ENCODE assay signal across 8 cellular contexts in genomic region chr9:124503713-124504529, GRCh38. TPM values are rescaled to one million over a fixed set of nuclear protein-coding genes. Genes with fewer than 3 reads are reported as not detected.
A peak's percentile ranks its signal among the peaks of the same experiment; 100 is the strongest.
DNase-seq lines count a peak whose midpoint lies in the region; ATAC-seq and TF ChIP-seq lines count a peak whose summit lies in the region.
"Had no signal": no experiment of that assay in that cellular context is flagged by ENCODE, and none has a peak within 500 bp of the region (broad histone marks: within the 10 kb centered on the region; RNA-seq: fewer than 3 reads in every experiment).

No MANE protein-coding gene starts in this region.

- H3K36me3 ChIP-seq in CD8-positive, alpha-beta T cell (ENCODE audit: insufficient read depth, low read length) = no peaks in the 10 kb centered on the region
- no peaks in the 10 kb centered on the region for H3K36me3 ChIP-seq in colonic mucosa
- H3K36me3 ChIP-seq in osteoblast (ENCODE audit: insufficient read depth, low read length) = no peaks in the 10 kb centered on the region

- H3K4me3 Mint-ChIP-seq in CD8-positive, alpha-beta T cell = peak overlapping the region; percentile 85
- H3K4me3 Mint-ChIP-seq in HFFc6 = peak overlapping the region; percentile 42; the same call in 1 of the 2 replicates

- H2AFZ ChIP-seq in osteoblast (ENCODE audit: low read length) = no peak overlapping the region

- H3K9ac ChIP-seq in colonic mucosa (ENCODE audit: low read depth in 2 of 2, low read length in 2 of 2) = no peak overlapping the region

- DNase-seq in CD8-positive, alpha-beta T cell = no peak
- no peak for DNase-seq in HFFc6
- no peak for DNase-seq in colonic mucosa
- DNase-seq in osteoblast (ENCODE audit: insufficient read length, low spot score, missing footprints) = peak; percentile 90
- no peak for DNase-seq in NCI-H1417 treated with DMSO at 0.1 percent for 48 hours (lab: John Stamatoyannopoulos, UW)
- no peak for DNase-seq in stimulated activated CD4-positive, alpha-beta T cell treated with anti-CD3 and anti-CD28 coated beads, Interleukin-12 subunit alpha, Interleukin-12 subunit beta, amount 100 ng/mL, for 4 hours
- DNase-seq: activated CD4-positive, CD25-positive, alpha-beta regulatory T cell treated with anti-CD3 and anti-CD28 coated beads, Interleukin-2, amount 50 U/mL, for 72 hours had no signal

- peak overlapping the region; percentile 37 for H3K4me3 ChIP-seq in CD8-positive, alpha-beta T cell (ENCODE audit: low read depth, low read length)
- H3K4me3 ChIP-seq in colonic mucosa = peak overlapping the region; percentile 9
- no peak overlapping the region for H3K4me3 ChIP-seq in osteoblast (ENCODE audit: insufficient read depth, low read length)

- no peaks in the 10 kb centered on the region for H4K20me1 ChIP-seq in osteoblast (ENCODE audit: insufficient read depth, low read length)

- intact Hi-C loops in CD8-positive, alpha-beta T cell (cut with DNase I, micrococcal nuclease) = no loop called here
- intact Hi-C loops in colonic mucosa (cut with DNase I) = no loop called here

- H3K9me3 ChIP-seq in CD8-positive, alpha-beta T cell (ENCODE audit: low read length) = no peaks in the 10 kb centered on the region
- H3K9me3 ChIP-seq in colonic mucosa (no peaks in the 10 kb centered on the region), osteoblast (ENCODE audit: low read depth, low read length) (no peaks in the 10 kb centered on the region)

- H3K27me3 ChIP-seq in CD8-positive, alpha-beta T cell (ENCODE audit: insufficient read depth, low read length) = peaks cover 13% of the 10 kb centered on the region
- H3K27me3 ChIP-seq in colonic mucosa = peaks cover 44% of the 10 kb centered on the region
- peaks cover 61% of the 10 kb centered on the region for H3K27me3 ChIP-seq in osteoblast (ENCODE audit: insufficient read depth, low read length)

- peaks cover 8% of the 10 kb centered on the region for H3K4me1 Mint-ChIP-seq in CD8-positive, alpha-beta T cell (ENCODE audit: low read depth)
- H3K4me1 Mint-ChIP-seq in HFFc6 (ENCODE audit: low read depth) = peaks cover 7% of the 10 kb centered on the region

- TF ChIP-seq CTCF in CD8-positive, alpha-beta T cell (IDR thresholded peaks at IDR 0.05) = no peak
- TF ChIP-seq CTCF in HFFc6 (IDR thresholded peaks at IDR 0.05) = no peak
- TF ChIP-seq CTCF in colonic mucosa (IDR thresholded peaks at IDR 0.05) = no peak
- no peak for TF ChIP-seq CTCF in osteoblast (IDR thresholded peaks at IDR 0.05; ENCODE audit: extremely low read depth, low read depth, low read length)

- no peak overlapping the region for H3K4me2 ChIP-seq in osteoblast (ENCODE audit: insufficient read depth, low read length)

- H3K9me3 Mint-ChIP-seq in CD8-positive, alpha-beta T cell = no peaks in the 10 kb centered on the region
- H3K9me3 Mint-ChIP-seq in HFFc6 = no peaks in the 10 kb centered on the region

- H3K27ac Mint-ChIP-seq in CD8-positive, alpha-beta T cell = no peak overlapping the region
- H3K27ac Mint-ChIP-seq in HFFc6 = no peak overlapping the region

- no peaks in the 10 kb centered on the region for H3K79me2 ChIP-seq in osteoblast (ENCODE audit: insufficient read depth, low read length)

- POLR2A ChIA-PET in CD8-positive, alpha-beta T cell (lab: Charles Lee) = interaction anchor here (0.7 kb wide), 1 partner anchor 487 kb away, joined by 5 read pairs; no protein-coding TSS in a partner anchor

- H3K27me3 Mint-ChIP-seq in CD8-positive, alpha-beta T cell (ENCODE audit: low read depth) = peaks cover 28% of the 10 kb centered on the region
- peaks cover 47% of the 10 kb centered on the region for H3K27me3 Mint-ChIP-seq in HFFc6 (ENCODE audit: insufficient read depth)

- H3K27ac ChIP-seq in CD8-positive, alpha-beta T cell (ENCODE audit: low read depth, low read length) = no peak overlapping the region
- H3K27ac ChIP-seq in colonic mucosa (no peak overlapping the region), osteoblast (ENCODE audit: low read depth, low read length) (no peak overlapping the region)

- no peak for ATAC-seq in CD8-positive, alpha-beta T cell
- no peak for ATAC-seq in GM21515 (IDR thresholded peaks at IDR 0.05; ENCODE audit: unreplicated experiment)

- CTCF ChIA-PET in CD8-positive, alpha-beta T cell (lab: Charles Lee) = no interaction called here

- H3K36me3 Mint-ChIP-seq in CD8-positive, alpha-beta T cell = no peaks in the 10 kb centered on the region
- peaks cover 5% of the 10 kb centered on the region for H3K36me3 Mint-ChIP-seq in HFFc6 (ENCODE audit: low read depth)

- peaks cover 7% of the 10 kb centered on the region for H3K4me1 ChIP-seq in CD8-positive, alpha-beta T cell (ENCODE audit: insufficient read depth, low read length)
- H3K4me1 ChIP-seq in colonic mucosa = peaks cover 4% of the 10 kb centered on the region
- no peaks in the 10 kb centered on the region for H3K4me1 ChIP-seq in osteoblast (ENCODE audit: insufficient read depth, low read length)

RNA-seq across cellular contexts. Expression of gene NR5A1, which starts 3.3 kb away (rescaled TPM):
- not detected for total RNA-seq in CD8-positive, alpha-beta T cell
- total RNA-seq in HFFc6 (2021; fragmentation: NEBNext Ultra II Directional; extraction: Animal tissue kit (Norgen Biotek cat#: 25700)) = not detected
- total RNA-seq in colonic mucosa (under 1 TPM in 1 of 2 donors, not detected in 1; 0.82 TPM), osteoblast (not detected in 2 replicates)

RNA-seq across cellular contexts. Expression of gene ADGRD2, which starts 53.7 kb away (rescaled TPM):
- total RNA-seq in CD8-positive, alpha-beta T cell = not detected
- total RNA-seq in HFFc6 (2021; fragmentation: NEBNext Ultra II Directional; extraction: Animal tissue kit (Norgen Biotek cat#: 25700)) = not detected
- total RNA-seq in colonic mucosa = not detected
- not detected in 2 replicates for total RNA-seq in osteoblast
